Comparison of ENCODE assay signal across 1 cellular context in the genomic region with DNA sequence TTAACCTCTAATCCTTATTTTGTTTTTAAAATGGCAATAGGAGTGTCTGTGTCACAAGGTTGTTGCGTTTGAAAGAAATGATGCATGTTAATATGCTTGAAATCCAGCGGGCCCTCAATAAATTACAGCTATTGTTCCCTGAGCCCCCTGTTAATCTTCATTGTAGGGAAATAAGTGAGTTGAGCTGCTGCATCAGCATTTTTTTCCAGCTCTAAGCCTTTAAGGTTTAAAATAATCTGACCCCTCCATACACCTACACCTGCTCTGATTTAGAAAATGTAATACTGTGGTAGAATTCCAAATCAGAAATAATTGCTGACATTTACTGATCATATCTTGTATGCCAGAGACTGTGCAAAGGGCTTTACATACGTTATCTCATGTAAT.
TF ChIP-seq lines count a peak whose summit lies in the region.

No MANE protein-coding gene starts in this region.

TF ChIP-seq in HepG2, 621 proteins besides CTCF, POLR2A, EP300 and RAD21:
- TF ChIP-seq MAFF (IDR thresholded peaks at IDR 0.05; ENCODE audit: low read depth, low read length), result peak; percentile 74
- TF ChIP-seq ZNF24 (IDR thresholded peaks at IDR 0.05), result no peak
- no peak for TF ChIP-seq REPIN1 (CRISPR knock-in tag; IDR thresholded peaks at IDR 0.05; ENCODE audit: borderline replicate concordance, low read depth)
- TF ChIP-seq HNRNPLL (IDR thresholded peaks at IDR 0.05; ENCODE audit: low read depth, low read length, poor library complexity, severe bottlenecking), result no peak
- no peak for TF ChIP-seq ZNF446 (CRISPR knock-in tag; IDR thresholded peaks at IDR 0.05)
- no peak for TF ChIP-seq CSRNP2 (CRISPR knock-in tag; conservative IDR thresholded peaks at IDR 0.05; ENCODE audit: low read depth)
- TF ChIP-seq NR3C1 (CRISPR knock-in tag; IDR thresholded peaks at IDR 0.05), result no peak
- TF ChIP-seq GLMP (CRISPR knock-in tag; IDR thresholded peaks at IDR 0.05; ENCODE audit: borderline replicate concordance), result no peak
- TF ChIP-seq MIXL1 (CRISPR knock-in tag; IDR thresholded peaks at IDR 0.05), result no peak
- TF ChIP-seq DZIP1 (CRISPR knock-in tag; IDR thresholded peaks at IDR 0.05), result no peak
- TF ChIP-seq MZF1 (CRISPR knock-in tag; IDR thresholded peaks at IDR 0.05; ENCODE audit: borderline replicate concordance), result no peak
- peak; percentile 67 to 85; a peak in 3 of 4 replicates for TF ChIP-seq MAFK (conservative IDR thresholded peaks at IDR 0.05 in 1 of 2, IDR thresholded peaks at IDR 0.05 in 1 of 2; ENCODE audit: low read length in 2 of 2)
- TF ChIP-seq ZNF160 (CRISPR knock-in tag; IDR thresholded peaks at IDR 0.05), result no peak
- TF ChIP-seq ZFP36 (IDR thresholded peaks at IDR 0.05; ENCODE audit: borderline replicate concordance, low read depth, low read length, partially characterized antibody), result no peak
